Comparison of ENCODE assay signal across 15 cellular contexts in the genomic region with DNA sequence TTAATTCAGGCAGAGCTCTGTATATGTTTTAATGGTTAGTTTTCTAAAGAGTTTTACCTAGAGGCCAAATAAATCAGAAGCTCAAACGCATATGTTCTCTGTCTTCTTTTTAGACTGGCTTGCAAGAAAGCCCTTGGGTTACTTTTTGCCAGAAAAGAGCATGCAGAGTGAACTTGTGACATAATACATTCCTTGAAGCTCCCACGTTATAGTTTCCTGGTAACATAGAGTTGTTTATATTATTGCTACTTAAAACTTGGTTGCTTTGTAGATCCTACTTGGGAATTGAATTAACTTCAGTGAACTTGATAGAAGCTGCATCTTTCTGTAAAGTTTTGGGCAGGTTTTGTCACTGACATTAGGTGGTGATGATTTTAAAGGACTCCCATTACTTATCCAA.
DNase-seq lines count a peak whose midpoint lies in the region; ATAC-seq and TF ChIP-seq lines count a peak whose summit lies in the region.
"Had no signal": no experiment of that assay in that cellular context is flagged by ENCODE, and none has a peak within 500 bp of the region (broad histone marks: within the 10 kb centered on the region; RNA-seq: fewer than 3 reads in every experiment).

No MANE protein-coding gene starts in this region.

- intact Hi-C loops in sigmoid colon (cut with DNase I), result no loop called here
- intact Hi-C loops in psoas muscle (cut with DNase I), result no loop called here
- intact Hi-C loops in body of pancreas (cut with DNase I), result no loop called here

- TF ChIP-seq CTCF in fibroblast of the aortic adventitia (IDR thresholded peaks at IDR 0.05; ENCODE audit: insufficient read depth, low read length) (no peak), sigmoid colon (IDR thresholded peaks at IDR 0.05) (no peak), psoas muscle (IDR thresholded peaks at IDR 0.05) (no peak), body of pancreas (IDR thresholded peaks at IDR 0.05) (no peak)

- no peaks in the 10 kb centered on the region for H3K9me3 ChIP-seq in sigmoid colon
- no peaks in the 10 kb centered on the region for H3K9me3 ChIP-seq in psoas muscle
- no peaks in the 10 kb centered on the region for H3K9me3 ChIP-seq in body of pancreas
- H3K9me3 ChIP-seq: heart left ventricle, suprapubic skin had no signal

- H3K4me3 ChIP-seq in fibroblast of the aortic adventitia (ENCODE audit: low read depth, low read length), result no peak overlapping the region
- no peak overlapping the region for H3K4me3 ChIP-seq in sigmoid colon
- no peak overlapping the region for H3K4me3 ChIP-seq in psoas muscle
- no peak overlapping the region for H3K4me3 ChIP-seq in body of pancreas
- H3K4me3 ChIP-seq: GM12878, heart left ventricle, suprapubic skin had no signal

- TF ChIP-seq POLR2A in sigmoid colon (IDR thresholded peaks at IDR 0.05) (no peak), body of pancreas (IDR thresholded peaks at IDR 0.05) (no peak)

- H3K4me1 ChIP-seq in sigmoid colon, result peaks cover 0 to 33% (median 26%) of the 10 kb centered on the region in 4 donors
- no peaks in the 10 kb centered on the region for H3K4me1 ChIP-seq in psoas muscle
- H3K4me1 ChIP-seq in body of pancreas, result no peaks in the 10 kb centered on the region

- DNase-seq in GM03348 (ENCODE audit: low spot score), result peak; percentile 29
- peak; percentile 83 for DNase-seq in amniotic epithelial cell (ENCODE audit: low read depth)
- peak; percentile 65 for DNase-seq in fibroblast of the aortic adventitia (ENCODE audit: low read depth)
- no peak for DNase-seq in sigmoid colon
- DNase-seq in GM19240 (ENCODE audit: insufficient read length, low spot score), result no peak
- DNase-seq in NCI-H1694 treated with DMSO at 0.1 percent for 48 hours (lab: John Stamatoyannopoulos, UW), result no peak
- no peak for DNase-seq in psoas muscle
- no peak for DNase-seq in body of pancreas
- DNase-seq: activated CD8-positive, alpha-beta T cell treated with anti-CD3 and anti-CD28 coated beads for 36 hours; DMS79 treated with DMSO at 0.1 percent for 48 hours; effector memory CD8-positive, alpha-beta T cell; heart left ventricle; left colon had no signal

- H3K36me3 ChIP-seq in sigmoid colon, result no peaks in the 10 kb centered on the region
- no peaks in the 10 kb centered on the region for H3K36me3 ChIP-seq in psoas muscle (ENCODE audit: insufficient read depth in 1 of 2, low read depth in 1 of 2)
- no peaks in the 10 kb centered on the region for H3K36me3 ChIP-seq in body of pancreas (replicated peaks in 1 of 2; ENCODE audit: insufficient read depth in 1 of 2, low read depth in 2 of 2)
- H3K36me3 ChIP-seq: suprapubic skin had no signal

- H3K27ac ChIP-seq in sigmoid colon (peak overlapping the region in 3 of 4 donors; percentile 2 to 58 (median 50)), psoas muscle (no peak overlapping the region), body of pancreas (no peak overlapping the region)
- H3K27ac ChIP-seq: suprapubic skin had no signal

- H3K27me3 ChIP-seq in sigmoid colon (no peaks in the 10 kb centered on the region), psoas muscle (ENCODE audit: insufficient read depth in 3 of 3, low read length in 2 of 3) (no peaks in the 10 kb centered on the region), body of pancreas (no peaks in the 10 kb centered on the region)
- H3K27me3 ChIP-seq: heart left ventricle, suprapubic skin had no signal

- no peak for ATAC-seq in psoas muscle
- ATAC-seq in body of pancreas, result no peak
- ATAC-seq: activated CD8-positive, alpha-beta T cell treated with anti-CD3 and anti-CD28 coated beads for 36 hours; effector memory CD8-positive, alpha-beta T cell; GM12878; heart left ventricle; left colon had no signal

- TF ChIP-seq EP300 in sigmoid colon (IDR thresholded peaks at IDR 0.05), result no peak

- 59 to 67% methylated on average over 2 of the region's 2 CpGs for WGBS in sigmoid colon, 2 donors
- WGBS in psoas muscle, 3 donors, result 56 to 60% (median 57%) methylated on average over 2 of the region's 2 CpGs
- 39 to 60% methylated on average over 2 of the region's 2 CpGs for WGBS in body of pancreas, 2 donors

Comparison
In these comparisons a context has a peak if more than half of its experiments do, and no peak if none do; other contexts are left out.
1. DNase-seq: peak in GM03348 (single experiment), amniotic epithelial cell (single experiment) and fibroblast of the aortic adventitia (single experiment); none in sigmoid colon (single experiment), GM19240 (single experiment), NCI-H1694 treated with DMSO at 0.1 percent for 48 hours (single experiment), psoas muscle (0 of 2) and body of pancreas (0 of 4).
2. H3K27ac ChIP-seq: peak in sigmoid colon (3 of 4); none in psoas muscle (single experiment) and body of pancreas (0 of 4).